In genomic region chr5:154587123-154587725, GRCh38 we compare ENCODE assay signal across 18 cellular contexts.
A peak's percentile ranks its signal among the peaks of the same experiment; 100 is the strongest.
DNase-seq lines count a peak whose midpoint lies in the region; FAIRE-seq and TF ChIP-seq lines count a peak whose summit lies in the region.
"Had no signal": no experiment of that assay in that cellular context is flagged by ENCODE, and none has a peak within 500 bp of the region (broad histone marks: within the 10 kb centered on the region; RNA-seq: fewer than 3 reads in every experiment).

No MANE protein-coding gene starts in this region.

- intact Hi-C loops in Caco-2 (cut with micrococcal nuclease; ENCODE audit: unreplicated experiment): no loop called here

- H2AK5ac ChIP-seq in mesendoderm (ENCODE audit: low read length): no peak overlapping the region

- no peak overlapping the region for H2BK15ac ChIP-seq in mesendoderm (replicated peaks; ENCODE audit: low read depth)

- H4K20me1 ChIP-seq in hepatocyte (ENCODE audit: insufficient read depth, poor library complexity, severe bottlenecking): no peaks in the 10 kb centered on the region

- H3K36me3 ChIP-seq in Caco-2 (ENCODE audit: control insufficient read depth, insufficient read depth, low read length) (no peaks in the 10 kb centered on the region), hepatocyte (replicated peaks; ENCODE audit: insufficient read depth, low read depth) (no peaks in the 10 kb centered on the region), mesendoderm (ENCODE audit: control insufficient read depth, insufficient read depth, low read length) (no peaks in the 10 kb centered on the region)
- H3K36me3 ChIP-seq: MG63 had no signal

- no peak overlapping the region for H4K8ac ChIP-seq in mesendoderm (ENCODE audit: low read depth, low read length)

- peaks cover 20% of the 10 kb centered on the region for H3K4me1 Mint-ChIP-seq in Caco-2 (ENCODE audit: low read depth, unreplicated experiment)
- H3K4me1 Mint-ChIP-seq in nephron progenitor cell: peaks cover 12% of the 10 kb centered on the region

- no TSS peak for BruUV-seq in Caco-2 (replicated peaks; lab: Mats Ljungman, UMichigan)

- H2BK120ac ChIP-seq in mesendoderm (ENCODE audit: low read depth, low read length): no peak overlapping the region

- H3K9me3 Mint-ChIP-seq in Caco-2 (ENCODE audit: unreplicated experiment) (no peaks in the 10 kb centered on the region), nephron progenitor cell (no peaks in the 10 kb centered on the region)
- H3K9me3 Mint-ChIP-seq: H9 had no signal

- no peak for TF ChIP-seq CTCF in Caco-2 (IDR thresholded peaks at IDR 0.05; ENCODE audit: insufficient read depth in 1 of 2, low read depth in 1 of 2, low read length in 1 of 2, severe bottlenecking in 1 of 2, unreplicated experiment in 1 of 2)
- TF ChIP-seq CTCF in hepatocyte (IDR thresholded peaks at IDR 0.05; ENCODE audit: poor library complexity): no peak
- no peak for TF ChIP-seq CTCF in nephron progenitor cell (IDR thresholded peaks at IDR 0.05)

- peak overlapping the region; percentile 27 for H3K27ac ChIP-seq in hepatocyte
- no peak overlapping the region for H3K27ac ChIP-seq in mesendoderm (ENCODE audit: low read depth, low read length)
- H3K27ac ChIP-seq: C4-2B had no signal

- no peak overlapping the region for H3K4me3 ChIP-seq in Caco-2 (ENCODE audit: low read depth, low read length)
- H3K4me3 ChIP-seq in hepatocyte: no peak overlapping the region
- H3K4me3 ChIP-seq in mesendoderm (ENCODE audit: low read length): no peak overlapping the region
- H3K4me3 ChIP-seq: MG63 had no signal

- no peaks in the 10 kb centered on the region for H3K36me3 Mint-ChIP-seq in Caco-2 (ENCODE audit: insufficient read depth, unreplicated experiment)
- H3K36me3 Mint-ChIP-seq in nephron progenitor cell (ENCODE audit: low read depth): no peaks in the 10 kb centered on the region

- no peak overlapping the region for H2BK5ac ChIP-seq in mesendoderm (ENCODE audit: low read length)

- peaks cover 29% of the 10 kb centered on the region for H3K4me1 ChIP-seq in Caco-2
- H3K4me1 ChIP-seq in hepatocyte (ENCODE audit: insufficient read depth): peaks cover 12% of the 10 kb centered on the region
- no peaks in the 10 kb centered on the region for H3K4me1 ChIP-seq in mesendoderm (ENCODE audit: control insufficient read depth, low read depth, low read length)

- H3K4me3 Mint-ChIP-seq in Caco-2 (ENCODE audit: unreplicated experiment) (no peak overlapping the region), nephron progenitor cell (peak overlapping the region; percentile 25)
- H3K4me3 Mint-ChIP-seq: H9 had no signal

- H2AFZ ChIP-seq in hepatocyte: no peak overlapping the region

- no peak overlapping the region for H4K5ac ChIP-seq in mesendoderm (ENCODE audit: low read length)

- H3K4ac ChIP-seq in mesendoderm (ENCODE audit: low read depth, low read length): no peak overlapping the region

- H3K27ac Mint-ChIP-seq in Caco-2 (ENCODE audit: unreplicated experiment): peak overlapping the region; percentile 12
- peak overlapping the region; percentile 89 for H3K27ac Mint-ChIP-seq in nephron progenitor cell
- H3K27ac Mint-ChIP-seq: H9 had no signal

- H3K9me3 ChIP-seq in Caco-2: no peaks in the 10 kb centered on the region
- no peaks in the 10 kb centered on the region for H3K9me3 ChIP-seq in hepatocyte (ENCODE audit: low read depth)
- H3K9me3 ChIP-seq: MG63 had no signal

- no peaks in the 10 kb centered on the region for H3K9me2 ChIP-seq in hepatocyte (replicated peaks; ENCODE audit: insufficient read depth)

- H3K79me1 ChIP-seq in mesendoderm (ENCODE audit: low read length): no peaks in the 10 kb centered on the region

- H3K23ac ChIP-seq in mesendoderm (ENCODE audit: low read length): no peak overlapping the region

- POLR2A ChIA-PET in Caco-2 (lab: Charles Lee): interaction anchor here (0.6 kb wide), 1 partner anchor 366 kb away, joined by 5 read pairs; no protein-coding TSS in a partner anchor

- H3K18ac ChIP-seq in mesendoderm (ENCODE audit: low read length): no peak overlapping the region

- FAIRE-seq in RCC 7860 (lab: Jason Lieb, UNC): no peak

- no peak overlapping the region for H3K56ac ChIP-seq in mesendoderm (ENCODE audit: low read length)

- H3K4me2 ChIP-seq in hepatocyte (no peak overlapping the region), mesendoderm (ENCODE audit: low read length) (no peak overlapping the region)

- H3K27me3 Mint-ChIP-seq in Caco-2 (ENCODE audit: insufficient read depth, unreplicated experiment) (no peaks in the 10 kb centered on the region), nephron progenitor cell (ENCODE audit: low read depth, poor library complexity) (peaks cover 28% of the 10 kb centered on the region)

- CTCF ChIA-PET in Caco-2 (lab: Charles Lee): interaction anchor here (0.7 kb wide), 2 partner anchors 65 to 66 kb away, joined by 3 to 4 read pairs; no protein-coding TSS in a partner anchor

- no peaks in the 10 kb centered on the region for H3K27me3 ChIP-seq in Caco-2 (replicated peaks; ENCODE audit: control insufficient read depth, insufficient read depth, low read length)
- H3K27me3 ChIP-seq in hepatocyte: no peaks in the 10 kb centered on the region
- no peaks in the 10 kb centered on the region for H3K27me3 ChIP-seq in mesendoderm (ENCODE audit: insufficient read depth, low read length, poor library complexity)
- H3K27me3 ChIP-seq: MG63 had no signal

- H3K79me2 ChIP-seq in hepatocyte (no peaks in the 10 kb centered on the region), mesendoderm (ENCODE audit: control insufficient read depth, insufficient read depth, low read length) (no peaks in the 10 kb centered on the region)

- peak; percentile 27 to 71 for DNase-seq in Caco-2
- peak; percentile 80 for DNase-seq in HuH-7 (ENCODE audit: low spot score)
- DNase-seq in hepatocyte (ENCODE audit: low spot score): no peak
- DNase-seq in nephron progenitor cell: no peak
- DNase-seq in 8988T: no peak
- no peak for DNase-seq in activated CD4-positive, alpha-beta T cell treated with anti-CD3 and anti-CD28 coated beads, Interleukin-2, amount 50 U/mL, for 48 hours
- DNase-seq in mesendoderm: no peak
- DNase-seq in RCC 7860 (ENCODE audit: low spot score): no peak
- DNase-seq: DMS 273 treated with DMSO at 0.1 percent for 48 hours, EL, H9, KG1, MG63, NCI-H1092, NCI-H146, NCI-H2081 treated with DMSO at 0.1 percent for 48 hours, NCI-H524 treated with DMSO at 0.1 percent for 48 hours had no signal

- 53% methylated on average over 6 of the region's 6 CpGs for WGBS in hepatocyte (ENCODE audit: low lambda C conversion rate, missing lambda C conversion rate)
- no CpG with 5 or more reads among the region's 6 CpGs for WGBS in mesendoderm (ENCODE audit: extremely low coverage, insufficient coverage, low lambda C conversion rate)

- H3K9ac ChIP-seq in mesendoderm (ENCODE audit: low read length): no peak overlapping the region

Comparison
In these comparisons a context has a peak if more than half of its experiments do, and no peak if none do; other contexts are left out.
1. DNase-seq: peak in Caco-2 (2 of 2) and HuH-7 (single experiment); none in hepatocyte (single experiment), nephron progenitor cell (single experiment), 8988T (single experiment), activated CD4-positive, alpha-beta T cell treated with anti-CD3 and anti-CD28 coated beads, Interleukin-2, amount 50 U/mL, for 48 hours (0 of 2), mesendoderm (single experiment) and RCC 7860 (single experiment).